In the genomic region with DNA sequence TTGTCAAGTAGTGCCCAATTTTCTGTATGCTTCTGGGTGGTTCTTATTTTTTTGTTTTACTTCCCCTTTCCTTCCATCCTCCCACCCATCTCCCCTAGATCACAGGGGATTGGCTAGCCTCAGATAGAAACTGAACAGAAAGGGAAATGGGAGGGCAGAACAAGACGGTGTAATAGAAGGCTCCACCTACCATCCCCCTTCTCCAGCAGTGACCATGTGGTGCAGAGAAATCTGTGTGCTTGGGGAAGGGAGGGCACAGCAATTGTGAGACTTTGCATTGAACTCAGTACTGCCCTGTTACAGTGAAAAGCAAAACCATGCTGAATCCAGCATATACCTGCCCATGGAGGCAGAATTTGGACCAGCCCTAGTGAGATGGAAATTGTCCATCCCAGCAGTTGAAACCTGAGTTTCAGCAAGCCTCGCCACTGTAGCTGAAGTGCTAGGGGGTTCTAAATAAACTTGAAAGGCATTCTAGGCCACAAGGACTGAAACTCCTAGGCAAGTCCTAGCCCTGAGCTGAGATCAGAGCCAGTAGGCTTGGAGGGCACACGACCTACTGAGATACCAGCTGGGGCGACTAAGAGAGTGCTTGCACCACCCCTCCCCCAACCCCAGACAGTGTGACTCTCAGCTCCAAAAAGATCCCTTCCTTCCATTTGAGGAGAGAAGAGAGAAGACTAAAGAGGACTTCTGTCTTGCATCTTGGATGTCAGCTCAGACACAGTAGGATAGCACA, we compare ENCODE assay signal across 9 cellular contexts. TPM values are rescaled to one million over a fixed set of nuclear protein-coding genes. Genes with fewer than 3 reads are reported as not detected.
DNase-seq lines count a peak whose midpoint lies in the region; ATAC-seq and TF ChIP-seq lines count a peak whose summit lies in the region.
"Had no signal": no experiment of that assay in that cellular context is flagged by ENCODE, and none has a peak within 500 bp of the region (broad histone marks: within the 10 kb centered on the region; RNA-seq: fewer than 3 reads in every experiment).

No MANE protein-coding gene starts in this region.

- H3K27me3 ChIP-seq in BLaER1 = no peaks in the 10 kb centered on the region
- H3K27me3 ChIP-seq in lung (ENCODE audit: control insufficient read depth, insufficient read depth) = no peaks in the 10 kb centered on the region

- no peak overlapping the region for H3K27ac Mint-ChIP-seq in osteocyte (ENCODE audit: unreplicated experiment)

- H4K20me1 ChIP-seq in BLaER1 = peaks cover 68% of the 10 kb centered on the region

- no peak overlapping the region for H3K4me3 Mint-ChIP-seq in osteocyte (ENCODE audit: unreplicated experiment)
- H3K4me3 Mint-ChIP-seq: neural crest cell had no signal

- H3K27ac ChIP-seq in BLaER1 (peak overlapping the region; percentile 24; the same call in 1 of the 2 replicates), lung (ENCODE audit: low read depth in 1 of 2, low read length in 1 of 2) (no peak overlapping the region)

- DNase-seq in SKM-1 treated with dmso at 0.1 percent for 144 hours (lab: John Stamatoyannopoulos, UW; ENCODE audit: unreplicated experiment) (peak; percentile 85), lung (ENCODE audit: low spot score) (no peak), SHP77 treated with DMSO at 0.1 percent for 48 hours (lab: John Stamatoyannopoulos, UW) (no peak), osteocyte (ENCODE audit: extremely low spot score, unreplicated experiment) (no peak)
- DNase-seq in stimulated activated CD4-positive, alpha-beta T cell treated with anti-CD3 and anti-CD28 coated beads, Interleukin-1b, Interleukin-23, amount 100 ng/mL, for 48 hours = no peak

- peaks cover 15% of the 10 kb centered on the region for H3K36me3 Mint-ChIP-seq in osteocyte (ENCODE audit: unreplicated experiment)

- peaks cover 48% of the 10 kb centered on the region for H3K4me1 ChIP-seq in BLaER1
- H3K4me1 ChIP-seq in lung (ENCODE audit: control insufficient read depth in 2 of 2, insufficient read depth in 2 of 2, low read length in 2 of 2) = no peaks in the 10 kb centered on the region

- peaks cover 10% of the 10 kb centered on the region for H3K4me1 Mint-ChIP-seq in osteocyte (ENCODE audit: unreplicated experiment)
- H3K4me1 Mint-ChIP-seq: neural crest cell had no signal

- peaks cover 21% of the 10 kb centered on the region for H3K9me3 Mint-ChIP-seq in osteocyte (ENCODE audit: unreplicated experiment)

- ATAC-seq in GM19023 (IDR thresholded peaks at IDR 0.05; ENCODE audit: unreplicated experiment) = peak; percentile 96
- ATAC-seq in HG03060 (IDR thresholded peaks at IDR 0.05; ENCODE audit: low read depth, unreplicated experiment) = peak; percentile 81
- peak; percentile 76 for ATAC-seq in lung (ENCODE audit: insufficient read depth, low FRiP score)

- 49 to 59% methylated on average over 4 of the region's 4 CpGs for WGBS in lung, 2 donors

- H3K36me3 ChIP-seq in BLaER1 (peaks cover 70% of the 10 kb centered on the region), lung (ENCODE audit: control insufficient read depth in 2 of 2, insufficient read depth in 2 of 2, low read length in 2 of 2) (peaks cover 0 to 2% of the 10 kb centered on the region in 2 donors)

- no peak overlapping the region for H3K9ac ChIP-seq in BLaER1

- H3K4me2 ChIP-seq in BLaER1 = peak overlapping the region; percentile 64

- TF ChIP-seq CTCF in lung (IDR thresholded peaks at IDR 0.05; ENCODE audit: control extremely low read depth, extremely low read depth) (no peak), osteocyte (IDR thresholded peaks at IDR 0.05) (no peak)

- H3K27me3 Mint-ChIP-seq in osteocyte (ENCODE audit: unreplicated experiment) = peaks cover 36% of the 10 kb centered on the region

- H3K4me3 ChIP-seq in BLaER1 = no peak overlapping the region; the same call in 1 of the 2 replicates
- H3K4me3 ChIP-seq in lung = no peak overlapping the region

- H3K9me3 ChIP-seq in BLaER1 (peaks cover 22% of the 10 kb centered on the region), lung (ENCODE audit: control insufficient read depth in 2 of 2, insufficient read depth in 1 of 2, low read length in 1 of 2) (no peaks in the 10 kb centered on the region)

RNA-seq across cellular contexts. Expression of gene SLFN11, which starts 5.2 kb away (rescaled TPM):
- total RNA-seq in lung (10 to 100 TPM; 22.7 to 66.0 TPM), osteocyte (23.8 and 27.5 TPM in 2 replicates)
- polyA plus RNA-seq in lung = 10 to 100 TPM; 12.1 to 13.0 TPM
